Comparison of ENCODE assay signal across 1 cellular context in genomic region chr10:87861034-87861433, GRCh38.
TF ChIP-seq lines count a peak whose summit lies in the region.

No MANE protein-coding gene starts in this region.

TF ChIP-seq in K562, 482 proteins besides CTCF, POLR2A, EP300 and RAD21:
- TF ChIP-seq ZBTB9 (CRISPR knock-in tag; IDR thresholded peaks at IDR 0.05) (no peak), HDAC1 (IDR thresholded peaks at IDR 0.05) (no peak), ZNF133 (CRISPR knock-in tag; IDR thresholded peaks at IDR 0.05) (no peak), RBM39 (optimal IDR thresholded peaks at IDR 0.05; ENCODE audit: low read depth, low read length) (no peak), CREBBP (IDR thresholded peaks at IDR 0.05; ENCODE audit: low read depth, low read length) (no peak), ZNF699 (CRISPR knock-in tag; IDR thresholded peaks at IDR 0.05; ENCODE audit: insufficient replicate concordance) (no peak), COPS2 (conservative IDR thresholded peaks at IDR 0.05) (no peak), ZNF589 (CRISPR knock-in tag; IDR thresholded peaks at IDR 0.05; ENCODE audit: low read depth) (no peak), POLR2AphosphoS2 (IDR thresholded peaks at IDR 0.05; ENCODE audit: low read length) (no peak), ZNF764 (CRISPR knock-in tag; IDR thresholded peaks at IDR 0.05; ENCODE audit: low read depth) (no peak), NONO (IDR thresholded peaks at IDR 0.05; ENCODE audit: low read depth in 2 of 2, low read length in 1 of 2) (no peak), YBX1 (IDR thresholded peaks at IDR 0.05) (no peak), CREB3L1 (IDR thresholded peaks at IDR 0.05; ENCODE audit: borderline replicate concordance, low read depth) (no peak), KAT8 (IDR thresholded peaks at IDR 0.05; ENCODE audit: low read depth) (no peak), HLTF (IDR thresholded peaks at IDR 0.05) (no peak)
- TF ChIP-seq, protein P1, sequence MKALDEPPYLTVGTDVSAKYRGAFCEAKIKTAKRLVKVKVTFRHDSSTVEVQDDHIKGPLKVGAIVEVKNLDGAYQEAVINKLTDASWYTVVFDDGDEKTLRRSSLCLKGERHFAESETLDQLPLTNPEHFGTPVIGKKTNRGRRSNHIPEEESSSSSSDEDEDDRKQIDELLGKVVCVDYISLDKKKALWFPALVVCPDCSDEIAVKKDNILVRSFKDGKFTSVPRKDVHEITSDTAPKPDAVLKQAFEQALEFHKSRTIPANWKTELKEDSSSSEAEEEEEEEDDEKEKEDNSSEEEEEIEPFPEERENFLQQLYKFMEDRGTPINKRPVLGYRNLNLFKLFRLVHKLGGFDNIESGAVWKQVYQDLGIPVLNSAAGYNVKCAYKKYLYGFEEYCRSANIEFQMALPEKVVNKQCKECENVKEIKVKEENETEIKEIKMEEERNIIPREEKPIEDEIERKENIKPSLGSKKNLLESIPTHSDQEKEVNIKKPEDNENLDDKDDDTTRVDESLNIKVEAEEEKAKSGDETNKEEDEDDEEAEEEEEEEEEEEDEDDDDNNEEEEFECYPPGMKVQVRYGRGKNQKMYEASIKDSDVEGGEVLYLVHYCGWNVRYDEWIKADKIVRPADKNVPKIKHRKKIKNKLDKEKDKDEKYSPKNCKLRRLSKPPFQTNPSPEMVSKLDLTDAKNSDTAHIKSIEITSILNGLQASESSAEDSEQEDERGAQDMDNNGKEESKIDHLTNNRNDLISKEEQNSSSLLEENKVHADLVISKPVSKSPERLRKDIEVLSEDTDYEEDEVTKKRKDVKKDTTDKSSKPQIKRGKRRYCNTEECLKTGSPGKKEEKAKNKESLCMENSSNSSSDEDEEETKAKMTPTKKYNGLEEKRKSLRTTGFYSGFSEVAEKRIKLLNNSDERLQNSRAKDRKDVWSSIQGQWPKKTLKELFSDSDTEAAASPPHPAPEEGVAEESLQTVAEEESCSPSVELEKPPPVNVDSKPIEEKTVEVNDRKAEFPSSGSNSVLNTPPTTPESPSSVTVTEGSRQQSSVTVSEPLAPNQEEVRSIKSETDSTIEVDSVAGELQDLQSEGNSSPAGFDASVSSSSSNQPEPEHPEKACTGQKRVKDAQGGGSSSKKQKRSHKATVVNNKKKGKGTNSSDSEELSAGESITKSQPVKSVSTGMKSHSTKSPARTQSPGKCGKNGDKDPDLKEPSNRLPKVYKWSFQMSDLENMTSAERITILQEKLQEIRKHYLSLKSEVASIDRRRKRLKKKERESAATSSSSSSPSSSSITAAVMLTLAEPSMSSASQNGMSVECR (CRISPR knock-in tag; IDR thresholded peaks at IDR 0.05), result no peak
- TF ChIP-seq, protein P2, sequence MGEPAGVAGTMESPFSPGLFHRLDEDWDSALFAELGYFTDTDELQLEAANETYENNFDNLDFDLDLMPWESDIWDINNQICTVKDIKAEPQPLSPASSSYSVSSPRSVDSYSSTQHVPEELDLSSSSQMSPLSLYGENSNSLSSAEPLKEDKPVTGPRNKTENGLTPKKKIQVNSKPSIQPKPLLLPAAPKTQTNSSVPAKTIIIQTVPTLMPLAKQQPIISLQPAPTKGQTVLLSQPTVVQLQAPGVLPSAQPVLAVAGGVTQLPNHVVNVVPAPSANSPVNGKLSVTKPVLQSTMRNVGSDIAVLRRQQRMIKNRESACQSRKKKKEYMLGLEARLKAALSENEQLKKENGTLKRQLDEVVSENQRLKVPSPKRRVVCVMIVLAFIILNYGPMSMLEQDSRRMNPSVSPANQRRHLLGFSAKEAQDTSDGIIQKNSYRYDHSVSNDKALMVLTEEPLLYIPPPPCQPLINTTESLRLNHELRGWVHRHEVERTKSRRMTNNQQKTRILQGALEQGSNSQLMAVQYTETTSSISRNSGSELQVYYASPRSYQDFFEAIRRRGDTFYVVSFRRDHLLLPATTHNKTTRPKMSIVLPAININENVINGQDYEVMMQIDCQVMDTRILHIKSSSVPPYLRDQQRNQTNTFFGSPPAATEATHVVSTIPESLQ (CRISPR knock-in tag; IDR thresholded peaks at IDR 0.05), result no peak
